ENCODE assay signal across 8 cellular contexts in genomic region chr3:184259878-184260570, GRCh38. TPM values are rescaled to one million over a fixed set of nuclear protein-coding genes. Genes with fewer than 3 reads are reported as not detected.
A peak's percentile ranks its signal among the peaks of the same experiment; 100 is the strongest.
DNase-seq lines count a peak whose midpoint lies in the region; ATAC-seq, FAIRE-seq and TF ChIP-seq lines count a peak whose summit lies in the region.

No MANE protein-coding gene starts in this region.

- SMC1A ChIA-PET in GM12878 (lab: Charles Lee; ENCODE audit: uncharacterized antibody, unreplicated experiment): no interaction called here

- no peak for TF ChIP-seq RAD21 in GM12878 (IDR thresholded peaks at IDR 0.05; ENCODE audit: insufficient read depth, low read depth, low read length)

- BruUV-seq in GM12878 (replicated peaks; lab: Mats Ljungman, UMichigan): no TSS peak

- H3K4me1 ChIP-seq in right atrium auricular region: peaks cover 0 to 32% of the 10 kb centered on the region in 2 donors
- peaks cover 0 to 30% (median 14%) of the 10 kb centered on the region in 4 donors for H3K4me1 ChIP-seq in Peyer's patch
- 0 out of 2 replicates have a peak, but pooled peaks cover 4% of the 10 kb centered on the region for H3K4me1 ChIP-seq in GM12878 (ENCODE audit: control insufficient read depth, insufficient read depth, low read length)

- H3K9me3 ChIP-seq in right atrium auricular region (no peaks in the 10 kb centered on the region), Peyer's patch (no peaks in the 10 kb centered on the region), GM12878 (replicated peaks; ENCODE audit: control insufficient read depth, insufficient read depth, low read length) (no peaks in the 10 kb centered on the region), iPS-18c (ENCODE audit: control insufficient read depth, insufficient read depth, low read length) (peaks cover 2% of the 10 kb centered on the region)

- H3K27ac ChIP-seq in right atrium auricular region: no peak overlapping the region
- H3K27ac ChIP-seq in Peyer's patch: no peak overlapping the region
- no peak overlapping the region for H3K27ac ChIP-seq in GM12878 (ENCODE audit: control insufficient read depth, insufficient read depth)

- RAD21 ChIA-PET in GM12878 (lab: Charles Lee; ENCODE audit: unreplicated experiment): no interaction called here

- in situ Hi-C loops in GM12878 (cut with MboI): no loop called here

- peak; percentile 84 for ATAC-seq in Right ventricle myocardium superior (ENCODE audit: poor library complexity)
- no peak for ATAC-seq in GM12878
- no peak for ATAC-seq in GM21737 (IDR thresholded peaks at IDR 0.05; ENCODE audit: unreplicated experiment)
- ATAC-seq in HG02938 (IDR thresholded peaks at IDR 0.05; ENCODE audit: unreplicated experiment): no peak

- no peaks in the 10 kb centered on the region for H3K79me2 ChIP-seq in GM12878 (ENCODE audit: control insufficient read depth, insufficient read depth, low read length)

- H3K4me2 ChIP-seq in GM12878 (ENCODE audit: control insufficient read depth, insufficient read depth): no peak overlapping the region

- 23% methylated on average over 32 of the region's 85 CpGs for WGBS in GM12878 (ENCODE audit: insufficient coverage, insufficient replicate concordance, low lambda C conversion rate, missing lambda C conversion rate)

- H3K36me3 ChIP-seq in right atrium auricular region: no peaks in the 10 kb centered on the region
- H3K36me3 ChIP-seq in Peyer's patch: no peaks in the 10 kb centered on the region
- no peaks in the 10 kb centered on the region for H3K36me3 ChIP-seq in GM12878 (ENCODE audit: control insufficient read depth in 2 of 2, insufficient read depth in 2 of 2, low read length in 1 of 2)

- FAIRE-seq in GM12878 (lab: Jason Lieb, UNC): no peak

- no peaks in the 10 kb centered on the region for H4K20me1 ChIP-seq in GM12878 (ENCODE audit: control insufficient read depth, insufficient read depth)

- POLR2A ChIA-PET in GM12878 (lab: Charles Lee): no interaction called here

- intact Hi-C loops in Right ventricle myocardium superior (cut with DNase I): no loop called here
- intact Hi-C loops in GM12878 (cut with micrococcal nuclease; ENCODE audit: unreplicated experiment): loop anchor here (10.0 kb wide), 1 partner anchor 245 kb away; the partner anchor contains the start of gene ABCC5

- H3K4me3 ChIP-seq in right atrium auricular region (peak overlapping the region in 1 of 2 donors; percentile 54), Peyer's patch (peak overlapping the region in 3 of 4 donors; percentile 31 to 59 (median 57)), GM12878 (no peak overlapping the region), iPS-18c (ENCODE audit: insufficient read depth, low read depth, low read length) (peak overlapping the region; percentile 63)

- no peak for TF ChIP-seq CTCF in right atrium auricular region (IDR thresholded peaks at IDR 0.05)
- TF ChIP-seq CTCF in Peyer's patch (IDR thresholded peaks at IDR 0.05): no peak
- TF ChIP-seq CTCF in GM12878 (IDR thresholded peaks at IDR 0.05 in 2 of 3, conservative IDR thresholded peaks at IDR 0.05 in 1 of 3; ENCODE audit: control insufficient read depth in 2 of 3, extremely low read depth in 1 of 3, insufficient read depth in 1 of 3, low read depth in 3 of 3, low read length in 3 of 3): no peak

- no peak overlapping the region for H2AFZ ChIP-seq in GM12878 (ENCODE audit: control insufficient read depth, low read depth, low read length)

- no peak for TF ChIP-seq POLR2A in Peyer's patch (IDR thresholded peaks at IDR 0.05)
- TF ChIP-seq POLR2A in GM12878 (IDR thresholded peaks at IDR 0.05; ENCODE audit: low read depth, low read length): no peak

- H3K9ac ChIP-seq in GM12878 (ENCODE audit: control insufficient read depth, insufficient read depth, low read length): no peak overlapping the region

- CTCF ChIA-PET in GM12878 (lab: Yijun Ruan, JAX): interaction anchor here (1.1 kb wide), 1 partner anchor 10 kb away, joined by 5 read pairs; the partner anchor contains the start of gene EEF1AKMT4

- no peak for TF ChIP-seq EP300 in GM12878 (IDR thresholded peaks at IDR 0.05; ENCODE audit: borderline replicate concordance in 1 of 2, control insufficient read depth in 1 of 2, low read depth in 2 of 2, low read length in 2 of 2)

- peak; percentile 59 for DNase-seq in Right ventricle myocardium superior
- DNase-seq in right atrium auricular region (ENCODE audit: low spot score): no peak
- DNase-seq in Peyer's patch: peak in 1 of 3 donors; percentile 53
- DNase-seq in GM12878 (ENCODE audit: low read depth, low spot score): no peak
- peak; percentile 51 to 55 for DNase-seq in stimulated activated CD4-positive, alpha-beta T cell treated with anti-CD3 and anti-CD28 coated beads, Interleukin-2, amount 100 ng/mL, for 24 hours

- H3K27me3 ChIP-seq in right atrium auricular region (peaks cover 3 to 23% of the 10 kb centered on the region in 2 donors), Peyer's patch (peaks cover 3 to 36% of the 10 kb centered on the region in 2 donors), GM12878 (replicated peaks in 1 of 2; ENCODE audit: control insufficient read depth in 2 of 2, insufficient read depth in 2 of 2, low read length in 1 of 2) (peaks cover 2 to 11% of the 10 kb centered on the region in 2 experiments)

RNA-seq across cellular contexts. Expression of gene CAMK2N2, which starts 1.3 kb away (rescaled TPM):
- total RNA-seq in Right ventricle myocardium superior: not detected
- total RNA-seq in right atrium auricular region: not detected
- not detected for total RNA-seq in Peyer's patch
- total RNA-seq in GM12878 (2013; cell fraction: nucleolus; rRNA removed): 0.37 TPM in 1 of 2 replicates, not detected in the other
- 0.56 and 0.76 TPM in 2 replicates for total RNA-seq in GM12878 (2014; rRNA removed)
- total RNA-seq in GM12878 (2014; rRNA removed; fragmentation: Illumina TruSeq; extraction: Trizol): 0.32 and 0.45 TPM in 2 replicates
- 1.4 and 1.9 TPM in 2 replicates for total RNA-seq in GM12878 (2021)
- polyA plus RNA-seq in GM12878 (2011; ENCODE audit: low read depth): 0.28 TPM
- polyA plus RNA-seq in GM12878 (2011; rRNA removed): 0.16 TPM in 1 of 2 replicates, not detected in the other
- polyA plus RNA-seq in GM12878 (2011; cell fraction: cytosol; rRNA removed): 0.28 and 0.35 TPM in 2 replicates
- polyA plus RNA-seq in GM12878 (2011; cell fraction: nucleus; rRNA removed): 0.16 and 0.63 TPM in 2 replicates
- polyA plus RNA-seq in GM12878 (2012): 0.15 and 0.22 TPM in 2 replicates
- 0.17 and 0.90 TPM in 2 replicates for polyA plus RNA-seq in GM12878 (2014; fragmentation: Illumina TruSeq; extraction: Trizol)
- polyA plus RNA-seq in GM12878 (2014; fragmentation: Nextera tagmentation; extraction: Ambion mirVana): under 1 TPM; 0.06 to 0.24 TPM
- polyA plus RNA-seq in GM12878 (2014; rRNA removed): 0.88 and 1.1 TPM in 2 replicates
- polyA plus RNA-seq in GM12878 (2016; fragmentation: Nextera tagmentation; extraction: Ambion mirVana): under 1 TPM in 1 of 2 experiments, not detected in 1; 0.11 TPM
- 0.22 and 0.77 TPM in 2 replicates for polyA minus RNA-seq in GM12878 (2011; rRNA and poly(A)+ RNA removed)
- not detected in 2 replicates for polyA minus RNA-seq in GM12878 (2011; cell fraction: cytosol; rRNA and poly(A)+ RNA removed)
- 0.24 and 1.5 TPM in 2 replicates for polyA minus RNA-seq in GM12878 (2011; cell fraction: nucleus; rRNA and poly(A)+ RNA removed)

RNA-seq across cellular contexts. Expression of gene EEF1AKMT4, which starts 10.6 kb away (rescaled TPM):
- 1.6 TPM for total RNA-seq in Right ventricle myocardium superior
- total RNA-seq in right atrium auricular region: 1 to 10 TPM; 2.1 TPM
- 1 to 10 TPM; 1.7 to 9.8 (median 5.7) TPM for total RNA-seq in Peyer's patch
- 3.7 and 3.8 TPM in 2 replicates for total RNA-seq in GM12878 (2013; cell fraction: nucleolus; rRNA removed)
- 17.8 and 19.2 TPM in 2 replicates for total RNA-seq in GM12878 (2014; rRNA removed)
- total RNA-seq in GM12878 (2014; rRNA removed; fragmentation: Illumina TruSeq; extraction: Trizol): 7.8 and 8.8 TPM in 2 replicates
- 10.2 and 11.9 TPM in 2 replicates for total RNA-seq in GM12878 (2021)
- polyA plus RNA-seq in GM12878 (2011; ENCODE audit: low read depth): 2.5 TPM
- polyA plus RNA-seq in GM12878 (2011; rRNA removed): 5.0 and 9.4 TPM in 2 replicates
- polyA plus RNA-seq in GM12878 (2011; cell fraction: cytosol; rRNA removed): 22.1 and 24.4 TPM in 2 replicates
- 10.5 and 11.1 TPM in 2 replicates for polyA plus RNA-seq in GM12878 (2011; cell fraction: nucleus; rRNA removed)
- 6.1 and 6.7 TPM in 2 replicates for polyA plus RNA-seq in GM12878 (2012)
- 3.3 and 7.5 TPM in 2 replicates for polyA plus RNA-seq in GM12878 (2014; fragmentation: Illumina TruSeq; extraction: Trizol)
- polyA plus RNA-seq in GM12878 (2014; fragmentation: Nextera tagmentation; extraction: Ambion mirVana): 10 to 100 TPM; 18.7 to 19.2 TPM
- 18.7 and 19.6 TPM in 2 replicates for polyA plus RNA-seq in GM12878 (2014; rRNA removed)
- 10 to 100 TPM; 23.3 to 26.8 TPM for polyA plus RNA-seq in GM12878 (2016; fragmentation: Nextera tagmentation; extraction: Ambion mirVana)
- 9.7 and 14.3 TPM in 2 replicates for polyA minus RNA-seq in GM12878 (2011; rRNA and poly(A)+ RNA removed)
- 3.7 and 4.8 TPM in 2 replicates for polyA minus RNA-seq in GM12878 (2011; cell fraction: cytosol; rRNA and poly(A)+ RNA removed)
- polyA minus RNA-seq in GM12878 (2011; cell fraction: nucleus; rRNA and poly(A)+ RNA removed): 4.1 and 5.2 TPM in 2 replicates

RNA-seq across cellular contexts. Expression of gene ALG3, which starts 11.3 kb away (rescaled TPM):
- total RNA-seq in Right ventricle myocardium superior (14.9 TPM), right atrium auricular region (10 to 100 TPM; 50.6 to 50.8 TPM), Peyer's patch (10 to 100 TPM; 19.0 to 63.6 (median 56.8) TPM), GM12878 (2014; rRNA removed) (39.6 and 47.5 TPM in 2 replicates), GM12878 (2014; rRNA removed; fragmentation: Illumina TruSeq; extraction: Trizol) (20.9 and 21.2 TPM in 2 replicates), GM12878 (2021) (44.5 and 44.9 TPM in 2 replicates)
- 59.6 and 62.8 TPM in 2 replicates for total RNA-seq in GM12878 (2013; cell fraction: nucleolus; rRNA removed)
- polyA plus RNA-seq in GM12878 (2011; ENCODE audit: low read depth): 26.6 TPM
- polyA plus RNA-seq in GM12878 (2011; rRNA removed) (15.8 and 29.0 TPM in 2 replicates), GM12878 (2014; fragmentation: Illumina TruSeq; extraction: Trizol) (25.5 and 36.0 TPM in 2 replicates), GM12878 (2014; fragmentation: Nextera tagmentation; extraction: Ambion mirVana) (10 to 100 TPM; 13.6 to 16.0 TPM), GM12878 (2014; rRNA removed) (42.9 and 45.1 TPM in 2 replicates), GM12878 (2016; fragmentation: Nextera tagmentation; extraction: Ambion mirVana) (10 to 100 TPM; 82.9 to 84.7 TPM)
- 54.5 and 60.6 TPM in 2 replicates for polyA plus RNA-seq in GM12878 (2011; cell fraction: cytosol; rRNA removed)
- 70.1 and 85.0 TPM in 2 replicates for polyA plus RNA-seq in GM12878 (2011; cell fraction: nucleus; rRNA removed)
- polyA plus RNA-seq in GM12878 (2012): 38.4 and 41.0 TPM in 2 replicates
- polyA minus RNA-seq in GM12878 (2011; rRNA and poly(A)+ RNA removed): 94.2 and 111 TPM in 2 replicates
- polyA minus RNA-seq in GM12878 (2011; cell fraction: cytosol; rRNA and poly(A)+ RNA removed): 22.0 and 29.8 TPM in 2 replicates
- polyA minus RNA-seq in GM12878 (2011; cell fraction: nucleus; rRNA and poly(A)+ RNA removed): 54.0 and 65.6 TPM in 2 replicates

RNA-seq across cellular contexts. Expression of gene ECE2, which starts 15.8 kb away (rescaled TPM):
- total RNA-seq in Right ventricle myocardium superior (not detected), right atrium auricular region (1 to 10 TPM in 1 of 2 donors, not detected in 1; 1.6 TPM), Peyer's patch (not detected), GM12878 (2014; rRNA removed) (not detected in 2 replicates), GM12878 (2014; rRNA removed; fragmentation: Illumina TruSeq; extraction: Trizol) (not detected in 2 replicates), GM12878 (2021) (not detected in 2 replicates)
- not detected in 2 replicates for total RNA-seq in GM12878 (2013; cell fraction: nucleolus; rRNA removed)
- not detected for polyA plus RNA-seq in GM12878 (2011; ENCODE audit: low read depth)
- polyA plus RNA-seq in GM12878 (2011; rRNA removed) (not detected in 2 replicates), GM12878 (2014; fragmentation: Illumina TruSeq; extraction: Trizol) (not detected in 2 replicates), GM12878 (2014; fragmentation: Nextera tagmentation; extraction: Ambion mirVana) (not detected), GM12878 (2014; rRNA removed) (not detected in 2 replicates), GM12878 (2016; fragmentation: Nextera tagmentation; extraction: Ambion mirVana) (not detected)
- not detected in 2 replicates for polyA plus RNA-seq in GM12878 (2011; cell fraction: cytosol; rRNA removed)
- not detected in 2 replicates for polyA plus RNA-seq in GM12878 (2011; cell fraction: nucleus; rRNA removed)
- not detected in 2 replicates for polyA plus RNA-seq in GM12878 (2012)
- not detected in 2 replicates for polyA minus RNA-seq in GM12878 (2011; rRNA and poly(A)+ RNA removed)
- not detected in 2 replicates for polyA minus RNA-seq in GM12878 (2011; cell fraction: cytosol; rRNA and poly(A)+ RNA removed)
- not detected in 2 replicates for polyA minus RNA-seq in GM12878 (2011; cell fraction: nucleus; rRNA and poly(A)+ RNA removed)

RNA-seq across cellular contexts. Expression of gene VWA5B2, which starts 30.6 kb away (rescaled TPM):
- total RNA-seq in Right ventricle myocardium superior (not detected), right atrium auricular region (not detected), Peyer's patch (1 to 10 TPM in 3 of 4 donors, under 1 TPM in 1; 0.83 to 9.1 (median 6.9) TPM), GM12878 (2014; rRNA removed) (not detected in 2 replicates), GM12878 (2014; rRNA removed; fragmentation: Illumina TruSeq; extraction: Trizol) (not detected in 2 replicates), GM12878 (2021) (not detected in 2 replicates)
- total RNA-seq in GM12878 (2013; cell fraction: nucleolus; rRNA removed): not detected in 2 replicates
- polyA plus RNA-seq in GM12878 (2011; ENCODE audit: low read depth): not detected
- polyA plus RNA-seq in GM12878 (2011; rRNA removed) (0.03 TPM in 1 of 2 replicates, not detected in the other), GM12878 (2014; fragmentation: Illumina TruSeq; extraction: Trizol) (not detected in 2 replicates), GM12878 (2014; fragmentation: Nextera tagmentation; extraction: Ambion mirVana) (not detected), GM12878 (2014; rRNA removed) (not detected in 2 replicates), GM12878 (2016; fragmentation: Nextera tagmentation; extraction: Ambion mirVana) (under 1 TPM in 1 of 2 experiments, not detected in 1; 0.09 TPM)
- 0.03 TPM in 1 of 2 replicates, not detected in the other for polyA plus RNA-seq in GM12878 (2011; cell fraction: cytosol; rRNA removed)
- polyA plus RNA-seq in GM12878 (2011; cell fraction: nucleus; rRNA removed): 0.64 and 1.1 TPM in 2 replicates
- polyA plus RNA-seq in GM12878 (2012): 0.08 TPM in 1 of 2 replicates, not detected in the other
- polyA minus RNA-seq in GM12878 (2011; rRNA and poly(A)+ RNA removed): not detected in 2 replicates
- not detected in 2 replicates for polyA minus RNA-seq in GM12878 (2011; cell fraction: cytosol; rRNA and poly(A)+ RNA removed)
- 0.38 TPM in 1 of 2 replicates, not detected in the other for polyA minus RNA-seq in GM12878 (2011; cell fraction: nucleus; rRNA and poly(A)+ RNA removed)

Comparison
In these comparisons a context has a peak if more than half of its experiments do, and no peak if none do; other contexts are left out.
1. DNase-seq: peak in Right ventricle myocardium superior (single experiment) and stimulated activated CD4-positive, alpha-beta T cell treated with anti-CD3 and anti-CD28 coated beads, Interleukin-2, amount 100 ng/mL, for 24 hours (2 of 2); none in right atrium auricular region (single experiment) and GM12878 (single experiment).